ENCODE assay signal across 11 cellular contexts in the genomic region with DNA sequence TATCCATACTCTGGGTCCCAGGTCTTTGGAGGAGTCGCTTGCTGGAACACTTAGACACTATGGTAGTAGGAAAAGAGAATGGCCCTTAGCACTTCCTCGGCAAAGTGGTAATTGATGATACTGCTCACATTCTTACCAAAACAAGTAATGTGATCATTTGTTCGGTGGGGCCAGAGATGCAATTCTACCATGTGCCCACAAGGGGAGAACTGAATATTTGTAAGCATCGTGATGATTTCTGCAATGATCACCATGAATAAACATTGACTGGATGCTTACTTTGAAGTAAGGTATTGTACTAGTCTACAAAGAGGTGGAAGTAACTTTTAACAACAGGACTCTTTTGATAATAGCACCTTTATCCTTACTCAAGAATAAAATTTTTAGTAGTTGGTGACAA.
DNase-seq lines count a peak whose midpoint lies in the region; ATAC-seq and TF ChIP-seq lines count a peak whose summit lies in the region.
"Had no signal": no experiment of that assay in that cellular context is flagged by ENCODE, and none has a peak within 500 bp of the region (broad histone marks: within the 10 kb centered on the region; RNA-seq: fewer than 3 reads in every experiment).

No MANE protein-coding gene starts in this region.

- no peak for DNase-seq in CD4-positive, alpha-beta T cell
- DNase-seq in HFF-Myc (ENCODE audit: extremely low read depth, low read depth) (no peak), WTC11 (ENCODE audit: low spot score) (no peak), inferior parietal cortex (ENCODE audit: extremely low spot score) (no peak), sciatic nerve (ENCODE audit: low spot score) (no peak)
- DNase-seq in activated CD4-positive, alpha-beta memory T cell treated with anti-CD3 and anti-CD28 coated beads for 36 hours = no peak
- DNase-seq: hippocampal formation, MV-4-11 had no signal

- no peaks in the 10 kb centered on the region for H3K9me3 Mint-ChIP-seq in CD4-positive, alpha-beta T cell
- peaks cover 21% of the 10 kb centered on the region for H3K9me3 Mint-ChIP-seq in WTC11
- no peaks in the 10 kb centered on the region for H3K9me3 Mint-ChIP-seq in activated CD4-positive, alpha-beta memory T cell treated with anti-CD3 and anti-CD28 coated beads for 36 hours

- H3K36me3 ChIP-seq in liver (ENCODE audit: control insufficient read depth in 4 of 4, insufficient read depth in 3 of 4, low read depth in 1 of 4, low read length in 3 of 4) = no peaks in the 10 kb centered on the region
- H3K36me3 ChIP-seq: SJSA1 had no signal

- no peak overlapping the region for H3K27ac Mint-ChIP-seq in CD4-positive, alpha-beta T cell
- H3K27ac Mint-ChIP-seq in WTC11 = no peak overlapping the region
- H3K27ac Mint-ChIP-seq in activated CD4-positive, alpha-beta memory T cell treated with anti-CD3 and anti-CD28 coated beads for 36 hours = no peak overlapping the region

- H3K4me1 Mint-ChIP-seq in CD4-positive, alpha-beta T cell (ENCODE audit: low read depth) = no peaks in the 10 kb centered on the region
- H3K4me1 Mint-ChIP-seq in WTC11 = no peaks in the 10 kb centered on the region
- H3K4me1 Mint-ChIP-seq in activated CD4-positive, alpha-beta memory T cell treated with anti-CD3 and anti-CD28 coated beads for 36 hours (ENCODE audit: low read depth) = no peaks in the 10 kb centered on the region

- peaks cover 37% of the 10 kb centered on the region for H3K27me3 Mint-ChIP-seq in CD4-positive, alpha-beta T cell
- no peaks in the 10 kb centered on the region for H3K27me3 Mint-ChIP-seq in WTC11 (ENCODE audit: low read depth)
- peaks cover 13% of the 10 kb centered on the region for H3K27me3 Mint-ChIP-seq in activated CD4-positive, alpha-beta memory T cell treated with anti-CD3 and anti-CD28 coated beads for 36 hours

- 68% methylated on average over 4 of the region's 4 CpGs for WGBS in liver

- H3K4me3 ChIP-seq in HFF-Myc (replicated peaks; ENCODE audit: low read depth, low read length) (no peak overlapping the region), liver (ENCODE audit: low read depth in 1 of 3, low read length in 3 of 3) (no peak overlapping the region)
- H3K4me3 ChIP-seq: SJSA1 had no signal

- H3K4me3 Mint-ChIP-seq in CD4-positive, alpha-beta T cell = no peak overlapping the region
- no peak overlapping the region for H3K4me3 Mint-ChIP-seq in WTC11
- H3K4me3 Mint-ChIP-seq in activated CD4-positive, alpha-beta memory T cell treated with anti-CD3 and anti-CD28 coated beads for 36 hours = no peak overlapping the region

- intact Hi-C loops in CD4-positive, alpha-beta T cell (cut with DNase I, micrococcal nuclease) = no loop called here
- intact Hi-C loops in activated CD4-positive, alpha-beta memory T cell treated with anti-CD3 and anti-CD28 coated beads for 36 hours (cut with micrococcal nuclease) = no loop called here
- intact Hi-C loops in sciatic nerve (cut with DNase I) = no loop called here

- no peaks in the 10 kb centered on the region for H3K9me3 ChIP-seq in CD4-positive, alpha-beta T cell (ENCODE audit: control insufficient read depth, low read length)
- no peaks in the 10 kb centered on the region for H3K9me3 ChIP-seq in liver (ENCODE audit: control insufficient read depth in 4 of 4, low read length in 3 of 4)
- H3K9me3 ChIP-seq: SJSA1 had no signal

- peak; percentile 35 for TF ChIP-seq CTCF in CD4-positive, alpha-beta T cell (IDR thresholded peaks at IDR 0.05)
- TF ChIP-seq CTCF in HFF-Myc (IDR thresholded peaks at IDR 0.05; ENCODE audit: low read depth, low read length, missing control alignments) = peak; percentile 33
- TF ChIP-seq CTCF in WTC11 (IDR thresholded peaks at IDR 0.05) = peak; percentile 51; the same call in 1 of the 2 replicates
- peak; percentile 31 for TF ChIP-seq CTCF in liver (IDR thresholded peaks at IDR 0.05; ENCODE audit: low read depth, low read length, missing input control)

- CTCF ChIA-PET in CD4-positive, alpha-beta T cell (lab: Charles Lee) = interaction anchor here (1.0 kb wide), 1 partner anchor 14 kb away, joined by 3 read pairs; no protein-coding TSS in a partner anchor
- CTCF ChIA-PET in WTC11 (lab: Charles Lee) = interaction anchor here (1.5 to 1.6 kb wide), 2 partner anchors 12 to 14 kb away, joined by 3 to 10 read pairs; no protein-coding TSS in a partner anchor
- CTCF ChIA-PET in activated CD4-positive, alpha-beta memory T cell treated with anti-CD3 and anti-CD28 coated beads for 36 hours (lab: Charles Lee) = interaction anchor here (1.0 to 1.1 kb wide), 2 partner anchors 8 to 15 kb away, joined by 3 read pairs; no protein-coding TSS in a partner anchor

- no peak overlapping the region for H3K9ac ChIP-seq in liver (ENCODE audit: low read depth in 1 of 2, low read length in 2 of 2)

- peak in 1 of 2 donors; percentile 43 for TF ChIP-seq RAD21 in liver (IDR thresholded peaks at IDR 0.05)

- no peaks in the 10 kb centered on the region for H3K4me1 ChIP-seq in liver (ENCODE audit: control insufficient read depth in 4 of 4, insufficient read depth in 4 of 4, low read length in 3 of 4)
- H3K4me1 ChIP-seq: SJSA1 had no signal

- no peak overlapping the region for H3K27ac ChIP-seq in CD4-positive, alpha-beta T cell (ENCODE audit: low read depth, low read length)
- H3K27ac ChIP-seq in liver (ENCODE audit: low read depth in 1 of 2, low read length in 2 of 2) = no peak overlapping the region
- H3K27ac ChIP-seq: SJSA1 had no signal

- H3K27me3 ChIP-seq in CD4-positive, alpha-beta T cell (ENCODE audit: control insufficient read depth, insufficient read depth, low read length) = peaks cover 10% of the 10 kb centered on the region
- H3K27me3 ChIP-seq in liver (ENCODE audit: control insufficient read depth in 4 of 4, insufficient read depth in 4 of 4, low read length in 3 of 4) = no peaks in the 10 kb centered on the region
- H3K27me3 ChIP-seq: SJSA1 had no signal

- H3K36me3 Mint-ChIP-seq in CD4-positive, alpha-beta T cell (ENCODE audit: low read depth) = no peaks in the 10 kb centered on the region
- H3K36me3 Mint-ChIP-seq in WTC11 = peaks cover 13% of the 10 kb centered on the region
- H3K36me3 Mint-ChIP-seq in activated CD4-positive, alpha-beta memory T cell treated with anti-CD3 and anti-CD28 coated beads for 36 hours = no peaks in the 10 kb centered on the region

- POLR2A ChIA-PET in CD4-positive, alpha-beta T cell (lab: Charles Lee) = no interaction called here
- POLR2A ChIA-PET in WTC11 (lab: Charles Lee) = no interaction called here
- POLR2A ChIA-PET in activated CD4-positive, alpha-beta memory T cell treated with anti-CD3 and anti-CD28 coated beads for 36 hours (lab: Charles Lee) = no interaction called here

- ATAC-seq in CD4-positive, alpha-beta T cell (ENCODE audit: poor library complexity) = no peak
- peak; percentile 61 for ATAC-seq in WTC11
- no peak for ATAC-seq in GM18520 (IDR thresholded peaks at IDR 0.05; ENCODE audit: unreplicated experiment)
- ATAC-seq in sciatic nerve = no peak

TF ChIP-seq in WTC11, 78 proteins besides CTCF, POLR2A, EP300 and RAD21:
- TF ChIP-seq PRRX2 (CRISPR knock-in tag; IDR thresholded peaks at IDR 0.05) (no peak), CREM (CRISPR knock-in tag; IDR thresholded peaks at IDR 0.05) (no peak), NR3C1 (CRISPR knock-in tag; conservative IDR thresholded peaks at IDR 0.05; ENCODE audit: low read depth) (no peak), ZNF121 (CRISPR knock-in tag; IDR thresholded peaks at IDR 0.05) (no peak)

TF ChIP-seq in liver, 16 proteins besides CTCF, POLR2A, EP300 and RAD21:
- no peak for TF ChIP-seq YY1 (IDR thresholded peaks at IDR 0.05)
- TF ChIP-seq NR2F2 (IDR thresholded peaks at IDR 0.05) = no peak
- no peak for TF ChIP-seq FOXA2 (IDR thresholded peaks at IDR 0.05)
- TF ChIP-seq SP1 (IDR thresholded peaks at IDR 0.05) = no peak
- no peak for TF ChIP-seq HNF4G (IDR thresholded peaks at IDR 0.05)
